ENCODE assay signal across 16 cellular contexts in the genomic region with DNA sequence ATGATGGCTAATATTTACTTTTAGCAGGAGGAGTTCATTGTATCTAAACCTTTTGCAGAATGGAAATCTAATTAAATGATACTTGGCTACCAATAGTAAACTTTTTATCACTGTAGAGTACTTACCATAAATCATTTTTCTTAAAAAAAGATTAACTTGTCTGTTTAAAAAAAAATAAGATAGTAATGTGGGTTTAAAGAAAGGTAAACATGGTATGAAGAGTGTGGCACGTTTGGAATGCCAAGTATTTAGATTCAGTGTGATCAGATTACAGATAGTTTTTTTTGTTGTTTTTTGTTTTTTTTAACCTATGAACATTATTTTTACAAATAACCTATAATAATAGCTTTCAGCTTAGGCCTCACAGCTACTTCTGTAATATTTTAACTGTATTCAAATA. TPM values are rescaled to one million over a fixed set of nuclear protein-coding genes. Genes with fewer than 3 reads are reported as not detected.
DNase-seq lines count a peak whose midpoint lies in the region; ATAC-seq and TF ChIP-seq lines count a peak whose summit lies in the region.
"Had no signal": no experiment of that assay in that cellular context is flagged by ENCODE, and none has a peak within 500 bp of the region (broad histone marks: within the 10 kb centered on the region; RNA-seq: fewer than 3 reads in every experiment).

No MANE protein-coding gene starts in this region.

- H3K36me3 Mint-ChIP-seq in activated naive CD4-positive, alpha-beta T cell treated with anti-CD3 and anti-CD28 coated beads, Interleukin-2, amount 10 ng/mL, durations not matched to agents 7 days and 5 days: peaks cover 3% of the 10 kb centered on the region

- H3K27me3 ChIP-seq in IMR-90 (ENCODE audit: control insufficient read depth, insufficient read depth, low read length) (no peaks in the 10 kb centered on the region), mesendoderm (ENCODE audit: insufficient read depth, low read length, poor library complexity) (no peaks in the 10 kb centered on the region)

- H3K36me3 ChIP-seq in IMR-90 (ENCODE audit: control insufficient read depth, insufficient read depth, low read length) (peaks cover 4% of the 10 kb centered on the region), mesendoderm (ENCODE audit: control insufficient read depth, insufficient read depth, low read length) (no peaks in the 10 kb centered on the region)
- H3K36me3 ChIP-seq: prostate gland had no signal

- H3K9ac ChIP-seq in IMR-90 (ENCODE audit: low read depth, low read length): no peak overlapping the region
- no peak overlapping the region for H3K9ac ChIP-seq in mesendoderm (ENCODE audit: low read length)

- no peak for TF ChIP-seq RAD21 in IMR-90 (IDR thresholded peaks at IDR 0.05; ENCODE audit: low read length)

- CTCF ChIA-PET in IMR-90 (lab: Yijun Ruan, JAX): no interaction called here
- CTCF ChIA-PET in activated naive CD4-positive, alpha-beta T cell treated with anti-CD3 and anti-CD28 coated beads, Interleukin-2, amount 10 ng/mL, durations not matched to agents 7 days and 5 days (lab: Charles Lee): no interaction called here

- no peaks in the 10 kb centered on the region for H3K9me3 Mint-ChIP-seq in activated naive CD4-positive, alpha-beta T cell treated with anti-CD3 and anti-CD28 coated beads, Interleukin-2, amount 10 ng/mL, durations not matched to agents 7 days and 5 days

- peaks cover 41% of the 10 kb centered on the region for H4K20me1 ChIP-seq in IMR-90 (ENCODE audit: insufficient read depth, low read length)

- no peak overlapping the region for H2BK15ac ChIP-seq in IMR-90 (ENCODE audit: low read depth, low read length)
- no peak overlapping the region for H2BK15ac ChIP-seq in mesendoderm (replicated peaks; ENCODE audit: low read depth)

- no peak overlapping the region for H3K56ac ChIP-seq in IMR-90 (ENCODE audit: extremely low read depth, insufficient read depth, low read length)
- H3K56ac ChIP-seq in mesendoderm (ENCODE audit: low read length): no peak overlapping the region

- H3K4me3 Mint-ChIP-seq in activated naive CD4-positive, alpha-beta T cell treated with anti-CD3 and anti-CD28 coated beads, Interleukin-2, amount 10 ng/mL, durations not matched to agents 7 days and 5 days: no peak overlapping the region

- H3K4me1 ChIP-seq in IMR-90 (ENCODE audit: control insufficient read depth, insufficient read depth, low read length): peaks cover 14% of the 10 kb centered on the region
- H3K4me1 ChIP-seq in mesendoderm (ENCODE audit: control insufficient read depth, low read depth, low read length): peaks cover 8% of the 10 kb centered on the region
- H3K4me1 ChIP-seq: prostate gland had no signal

- no peak overlapping the region for H3K4ac ChIP-seq in IMR-90 (ENCODE audit: low read depth, low read length)
- no peak overlapping the region for H3K4ac ChIP-seq in mesendoderm (ENCODE audit: low read depth, low read length)

- no peak overlapping the region for H3K14ac ChIP-seq in IMR-90 (replicated peaks; ENCODE audit: low read depth, low read length)

- H2AK5ac ChIP-seq in IMR-90 (ENCODE audit: low read depth, low read length) (no peak overlapping the region), mesendoderm (ENCODE audit: low read length) (no peak overlapping the region)

- intact Hi-C loops in IMR-90 (cut with micrococcal nuclease): loop anchor here (5.0 kb wide), 1 partner anchor 47 kb away; no protein-coding TSS in a partner anchor

- TF ChIP-seq CTCF in IMR-90 (conservative IDR thresholded peaks at IDR 0.05; ENCODE audit: low read depth, low read length): no peak
- TF ChIP-seq CTCF in choroid plexus epithelial cell (conservative IDR thresholded peaks at IDR 0.05; ENCODE audit: low read depth, low read length): no peak

- TF ChIP-seq POLR2A in IMR-90 (IDR thresholded peaks at IDR 0.05; ENCODE audit: low read depth, low read length): no peak

- ATAC-seq in IMR-90 (ENCODE audit: low read depth) (no peak), GM21423 (IDR thresholded peaks at IDR 0.05; ENCODE audit: unreplicated experiment) (no peak)

- H3K4me2 ChIP-seq in IMR-90 (ENCODE audit: low read depth, low read length) (no peak overlapping the region; the same call in 1 of the 2 replicates), mesendoderm (ENCODE audit: low read length) (no peak overlapping the region)

- no peak overlapping the region for H4K8ac ChIP-seq in IMR-90 (ENCODE audit: low read depth in 2 of 2, low read length in 2 of 2)
- H4K8ac ChIP-seq in mesendoderm (ENCODE audit: low read depth, low read length): no peak overlapping the region

- H3K27ac ChIP-seq in IMR-90 (ENCODE audit: insufficient read depth, low read length): no peak overlapping the region
- H3K27ac ChIP-seq in mesendoderm (ENCODE audit: low read depth, low read length): no peak overlapping the region
- H3K27ac ChIP-seq: prostate gland, VCaP had no signal

- peak overlapping the region; percentile 13 for H2BK5ac ChIP-seq in IMR-90 (ENCODE audit: low read depth, low read length, poor library complexity, severe bottlenecking)
- no peak overlapping the region for H2BK5ac ChIP-seq in mesendoderm (ENCODE audit: low read length)

- H3K79me2 ChIP-seq in mesendoderm (ENCODE audit: control insufficient read depth, insufficient read depth, low read length): peaks cover 48% of the 10 kb centered on the region

- POLR2A ChIA-PET in IMR-90 (lab: Charles Lee; ENCODE audit: unreplicated experiment): no interaction called here

- no peak overlapping the region for H3K4me3 ChIP-seq in IMR-90 (ENCODE audit: insufficient read depth, low read depth, low read length)
- no peak overlapping the region for H3K4me3 ChIP-seq in choroid plexus epithelial cell (ENCODE audit: low read depth, low read length)
- no peak overlapping the region for H3K4me3 ChIP-seq in mesendoderm (ENCODE audit: low read length)
- H3K4me3 ChIP-seq: prostate gland had no signal

- no peak overlapping the region for H3K27ac Mint-ChIP-seq in activated naive CD4-positive, alpha-beta T cell treated with anti-CD3 and anti-CD28 coated beads, Interleukin-2, amount 10 ng/mL, durations not matched to agents 7 days and 5 days

- H2AK9ac ChIP-seq in IMR-90 (replicated peaks; ENCODE audit: low read depth, low read length, poor library complexity): no peak overlapping the region

- DNase-seq in Caki2 (ENCODE audit: low read depth) (peak; percentile 69), IMR-90 (no peak), choroid plexus epithelial cell (ENCODE audit: low read depth) (peak; percentile 65), mesendoderm (peak; percentile 75)
- no peak for DNase-seq in stimulated activated CD4-positive, alpha-beta T cell treated with anti-CD3 and anti-CD28 coated beads, Interleukin-4, amount 100 ng/mL, for 1 hour
- no peak for DNase-seq in NK-92 treated with Interleukin-12 subunit alpha and Interleukin-12 subunit beta, amount 100 ng/mL, for 24 hours (lab: John Stamatoyannopoulos, UW)
- DNase-seq in activated naive CD4-positive, alpha-beta T cell treated with anti-CD3 and anti-CD28 coated beads, Interleukin-2, amount 10 ng/mL, durations not matched to agents 7 days and 5 days: no peak
- DNase-seq: activated effector memory CD4-positive, alpha-beta T cell treated with anti-CD3 and anti-CD28 coated beads, Interleukin-2, amount 50 U/mL, for 16 hours; AML-193; effector CD8-positive, alpha-beta T cell; KBM-7; NCI-H1694 treated with DMSO at 0.1 percent for 48 hours; stimulated activated CD8-positive, alpha-beta memory T cell treated with anti-CD3 and anti-CD28 coated beads, Interleukin-4, amount 100 ng/mL, for 48 hours had no signal

- no peak overlapping the region for H2AFZ ChIP-seq in IMR-90 (replicated peaks; ENCODE audit: low read length, poor library complexity)

- in situ Hi-C loops in Caki2 (cut with HindIII; ENCODE audit: low pct_unique_long_range_greater_than_20kb, low sequenced_read_pairs): no loop called here
- in situ Hi-C loops in IMR-90 (cut with MboI; ENCODE audit: low sequenced_read_pairs): no loop called here

- H3K23ac ChIP-seq in IMR-90 (ENCODE audit: low read depth, low read length) (no peak overlapping the region), mesendoderm (ENCODE audit: low read length) (no peak overlapping the region)

- BruUV-seq in IMR-90 (replicated peaks; lab: Mats Ljungman, UMichigan): no TSS peak

- 100% methylated on average over 1 of the region's 1 CpG; no CpG with 5 or more reads in 1 of the 2 experiments for WGBS in IMR-90 (ENCODE audit: extremely low coverage in 2 of 2, insufficient read length in 1 of 2), 2 experiments
- no CpG with 5 or more reads among the region's 1 CpG for WGBS in mesendoderm (ENCODE audit: extremely low coverage, insufficient coverage, low lambda C conversion rate)

- dilution Hi-C loops in IMR-90 (cut with HindIII; ENCODE audit: low sequenced_read_pairs, unreplicated experiment): no loop called here

- H2BK120ac ChIP-seq in IMR-90 (ENCODE audit: low read depth, low read length) (no peak overlapping the region), mesendoderm (ENCODE audit: low read depth, low read length) (no peak overlapping the region)

- peaks cover 10% of the 10 kb centered on the region for H3K9me1 ChIP-seq in IMR-90 (ENCODE audit: insufficient read depth, low read length)

- H3K79me1 ChIP-seq in IMR-90 (ENCODE audit: low read depth in 1 of 2, low read length in 2 of 2): peaks cover 28 to 63% of the 10 kb centered on the region in 2 experiments
- peaks cover 5% of the 10 kb centered on the region for H3K79me1 ChIP-seq in mesendoderm (ENCODE audit: low read length)

- H3K18ac ChIP-seq in IMR-90 (ENCODE audit: low read depth, low read length): no peak overlapping the region
- no peak overlapping the region for H3K18ac ChIP-seq in mesendoderm (ENCODE audit: low read length)

- H3K4me1 Mint-ChIP-seq in activated naive CD4-positive, alpha-beta T cell treated with anti-CD3 and anti-CD28 coated beads, Interleukin-2, amount 10 ng/mL, durations not matched to agents 7 days and 5 days: no peaks in the 10 kb centered on the region

- H3K27me3 Mint-ChIP-seq in activated naive CD4-positive, alpha-beta T cell treated with anti-CD3 and anti-CD28 coated beads, Interleukin-2, amount 10 ng/mL, durations not matched to agents 7 days and 5 days: no peaks in the 10 kb centered on the region

- H4K5ac ChIP-seq in IMR-90 (ENCODE audit: low read depth, low read length) (no peak overlapping the region), mesendoderm (ENCODE audit: low read length) (no peak overlapping the region)

- no peak overlapping the region for H4K91ac ChIP-seq in IMR-90 (ENCODE audit: insufficient read depth, low read depth, low read length)

- no peaks in the 10 kb centered on the region for H3K9me3 ChIP-seq in IMR-90 (ENCODE audit: control insufficient read depth, insufficient read depth, low read length)
- H3K9me3 ChIP-seq: prostate gland had no signal

- H2BK20ac ChIP-seq in IMR-90 (ENCODE audit: low read depth, low read length): no peak overlapping the region

TF ChIP-seq in IMR-90, 13 proteins besides CTCF, POLR2A, EP300 and RAD21 (continues in another document):
- TF ChIP-seq MAFK (IDR thresholded peaks at IDR 0.05; ENCODE audit: low read depth, low read length): no peak
- TF ChIP-seq NFE2L2 (IDR thresholded peaks at IDR 0.05; ENCODE audit: low read depth, low read length): no peak

RNA-seq across cellular contexts. Expression of a gene that starts 25.8 kb away (rescaled TPM):
- total RNA-seq in Caki2 (2014; rRNA removed; shearing (Covaris generic); ENCODE audit: low replicate concordance): 197 and 217 TPM in 2 replicates
- total RNA-seq in IMR-90 (2012; rRNA removed): 57.2 and 149 TPM in 2 replicates
- 36.9 and 42.1 TPM in 2 replicates for polyA plus RNA-seq in IMR-90 (2012; rRNA removed)
- 3.5 and 4.0 TPM in 2 replicates for polyA plus RNA-seq in IMR-90 (2012; cell fraction: cytosol; rRNA removed)
- 3.2 and 30.4 TPM in 2 replicates for polyA plus RNA-seq in IMR-90 (2012; cell fraction: nucleus; rRNA removed; ENCODE audit: low replicate concordance)
- polyA plus RNA-seq in mesendoderm (2013, experiment 1 of 2): 177 TPM
- 176 TPM for polyA plus RNA-seq in mesendoderm (2013, experiment 2 of 2)

Comparison
In these comparisons a context has a peak if more than half of its experiments do, and no peak if none do; other contexts are left out.
1. DNase-seq: peak in Caki2 (single experiment), choroid plexus epithelial cell (single experiment) and mesendoderm (single experiment); none in IMR-90 (single experiment), stimulated activated CD4-positive, alpha-beta T cell treated with anti-CD3 and anti-CD28 coated beads, Interleukin-4, amount 100 ng/mL, for 1 hour (single experiment), NK-92 treated with Interleukin-12 subunit alpha and Interleukin-12 subunit beta, amount 100 ng/mL, for 24 hours (single experiment) and activated naive CD4-positive, alpha-beta T cell treated with anti-CD3 and anti-CD28 coated beads, Interleukin-2, amount 10 ng/mL, durations not matched to agents 7 days and 5 days (single experiment).